In genomic region chr6:144441801-144442200, GRCh38 we compare ENCODE assay signal across 7 cellular contexts.
DNase-seq lines count a peak whose midpoint lies in the region; ATAC-seq, FAIRE-seq and TF ChIP-seq lines count a peak whose summit lies in the region.
"Not testable (repeated sequence)": the region's sequence is repeated elsewhere in the genome, so short reads cannot be mapped to it uniquely, and the experiment has no call there.

No MANE protein-coding gene starts in this region.

- not testable (repeated sequence) for DNase-seq in A549 (ENCODE audit: low read depth in 1 of 2, low spot score in 1 of 2); K562 (ENCODE audit: extremely low read depth in 1 of 4, low spot score in 3 of 4); endothelial cell (ENCODE audit: low spot score); immature natural killer cell
- DNase-seq in mesendoderm = peak; percentile 14

- not testable (repeated sequence) for TF ChIP-seq CTCF in A549 (IDR thresholded peaks at IDR 0.05); HEK293 (tag by site-specific recombination; IDR thresholded peaks at IDR 0.05); K562 (IDR thresholded peaks at IDR 0.05 in 2 of 3, conservative IDR thresholded peaks at IDR 0.05 in 1 of 3; ENCODE audit: insufficient read depth in 2 of 3, low read depth in 1 of 3, low read length in 3 of 3); endothelial cell (IDR thresholded peaks at IDR 0.05; ENCODE audit: unreplicated experiment)

- peaks cover 24% of the 10 kb centered on the region for H3K9me3 Mint-ChIP-seq in endothelial cell (ENCODE audit: unreplicated experiment)
- not testable (repeated sequence) for H3K9me3 Mint-ChIP-seq in immature natural killer cell

- not testable (repeated sequence) for H3K9me1 ChIP-seq in K562 (ENCODE audit: control insufficient read depth, insufficient read depth, low read length)

- H3K4me3 Mint-ChIP-seq in endothelial cell (ENCODE audit: unreplicated experiment) = peak overlapping the region; percentile 83
- H3K4me3 Mint-ChIP-seq in immature natural killer cell = not testable (repeated sequence)

- not testable (repeated sequence) for H3K27ac ChIP-seq in A549; BLaER1 treated with 17β-estradiol and CSF1 and Interleukin-3, amounts not matched to agents 10 nM and 100 nM; HEK293 (ENCODE audit: extremely low read depth, low read depth, low read length); K562 (ENCODE audit: extremely low read depth, low read depth, low read length); mesendoderm (ENCODE audit: low read depth, low read length)

- not testable (repeated sequence) for H4K5ac ChIP-seq in mesendoderm (ENCODE audit: low read length)

- H2BK15ac ChIP-seq in mesendoderm (replicated peaks; ENCODE audit: low read depth) = not testable (repeated sequence)

- not testable (repeated sequence) for H3K23ac ChIP-seq in mesendoderm (ENCODE audit: low read length)

- H4K20me1 ChIP-seq in BLaER1 treated with 17β-estradiol and CSF1 and Interleukin-3, amounts not matched to agents 10 nM and 100 nM; K562 (replicated peaks; ENCODE audit: control insufficient read depth, insufficient read depth, low read length): not testable (repeated sequence)

- not testable (repeated sequence) for H3K79me1 ChIP-seq in mesendoderm (ENCODE audit: low read length)

- H3K36me3 Mint-ChIP-seq in endothelial cell (ENCODE audit: low read depth, unreplicated experiment) (peaks cover 57% of the 10 kb centered on the region), immature natural killer cell (peaks cover 46 to 72% (median 47%) of the 10 kb centered on the region in 3 donors)

- not testable (repeated sequence) for H3K27ac Mint-ChIP-seq in endothelial cell (ENCODE audit: unreplicated experiment)
- H3K27ac Mint-ChIP-seq in immature natural killer cell = peak overlapping the region in 4 of 6 donors; percentile 13 to 83 (median 48)

- H3K36me3 ChIP-seq in BLaER1 treated with 17β-estradiol and CSF1 and Interleukin-3, amounts not matched to agents 10 nM and 100 nM = peaks cover 93 to 100% (median 95%) of the 10 kb centered on the region in 11 experiments
- H3K36me3 ChIP-seq in HEK293 (ENCODE audit: control insufficient read depth in 2 of 2, insufficient read depth in 1 of 2, low read length in 2 of 2) = peaks cover 22 to 61% of the 10 kb centered on the region in 2 experiments
- H3K36me3 ChIP-seq in K562 (ENCODE audit: control insufficient read depth, insufficient read depth, low read length) = not testable (repeated sequence)
- peaks cover 12% of the 10 kb centered on the region for H3K36me3 ChIP-seq in mesendoderm (ENCODE audit: control insufficient read depth, insufficient read depth, low read length)

- H2BK120ac ChIP-seq in mesendoderm (ENCODE audit: low read depth, low read length) = not testable (repeated sequence)

- not testable (repeated sequence) for H2AK5ac ChIP-seq in mesendoderm (ENCODE audit: low read length)

- H3K27me3 Mint-ChIP-seq in endothelial cell (ENCODE audit: unreplicated experiment); immature natural killer cell (ENCODE audit: low read depth in 3 of 3): not testable (repeated sequence)

- not testable (repeated sequence) for H3K4me1 ChIP-seq in A549; BLaER1 treated with 17β-estradiol and CSF1 and Interleukin-3, amounts not matched to agents 10 nM and 100 nM; HEK293 (ENCODE audit: control insufficient read depth, insufficient read depth, low read length); K562 (replicated peaks in 1 of 2; ENCODE audit: control insufficient read depth in 2 of 2, insufficient read depth in 2 of 2, low read length in 2 of 2); mesendoderm (ENCODE audit: control insufficient read depth, low read depth, low read length)

- H3K4me3 ChIP-seq in A549; HEK293 (ENCODE audit: low read depth, low read length); K562; mesendoderm (ENCODE audit: low read length): not testable (repeated sequence)
- peak overlapping the region in 7 of 10 experiments; percentile 4 to 50 (median 37); a peak in 6 of 20 replicates for H3K4me3 ChIP-seq in BLaER1 treated with 17β-estradiol and CSF1 and Interleukin-3, amounts not matched to agents 10 nM and 100 nM

- H2AFZ ChIP-seq in K562 (ENCODE audit: low read depth, low read length) = not testable (repeated sequence)

- H3K27me3 ChIP-seq in BLaER1 treated with 17β-estradiol and CSF1 and Interleukin-3, amounts not matched to agents 10 nM and 100 nM; K562 (ENCODE audit: control insufficient read depth in 2 of 2, insufficient read depth in 2 of 2, low read length in 2 of 2); mesendoderm (ENCODE audit: insufficient read depth, low read length, poor library complexity): not testable (repeated sequence)

- not testable (repeated sequence) for H3K18ac ChIP-seq in mesendoderm (ENCODE audit: low read length)

- not testable (repeated sequence) for H3K9me3 ChIP-seq in A549; HEK293 (ENCODE audit: control insufficient read depth, insufficient read depth, low read depth, low read length); K562 (replicated peaks; ENCODE audit: control insufficient read depth, insufficient read depth, low read depth, low read length)
- H3K9me3 ChIP-seq in BLaER1 treated with 17β-estradiol and CSF1 and Interleukin-3, amounts not matched to agents 10 nM and 100 nM (replicated peaks in 1 of 11) = peaks cover 41 to 55% (median 46%) of the 10 kb centered on the region in 11 experiments

- intact Hi-C loops in K562 (cut with micrococcal nuclease) = not testable (repeated sequence)

- TF ChIP-seq EP300 in A549 (IDR thresholded peaks at IDR 0.05); K562 (IDR thresholded peaks at IDR 0.05; ENCODE audit: low read length): not testable (repeated sequence)

- not testable (repeated sequence) for ATAC-seq in A549, K562

- not testable (repeated sequence) for H3K4me2 ChIP-seq in A549; BLaER1 treated with 17β-estradiol and CSF1 and Interleukin-3, amounts not matched to agents 10 nM and 100 nM; K562 (ENCODE audit: insufficient read depth, low read length); mesendoderm (ENCODE audit: low read length)

- H3K4me1 Mint-ChIP-seq in endothelial cell (ENCODE audit: unreplicated experiment); immature natural killer cell: not testable (repeated sequence)

- in situ Hi-C loops in K562 (cut with MboI) = not testable (repeated sequence)

- CTCF ChIA-PET in A549 (lab: Yijun Ruan, JAX); K562 (lab: Yijun Ruan, JAX; ENCODE audit: low intra/inter-chr PET ratio): not testable (repeated sequence)
- CTCF ChIA-PET in HEK293 (lab: Yijun Ruan, JAX) = interaction anchor here (1.6 kb wide), 1 partner anchor 10 kb away, joined by 5 read pairs; no protein-coding TSS in a partner anchor

- not testable (repeated sequence) for H4K8ac ChIP-seq in mesendoderm (ENCODE audit: low read depth, low read length)

- POLR2A ChIA-PET in A549 (lab: Yijun Ruan, JAX); HEK293 (lab: Yijun Ruan, JAX): not testable (repeated sequence)
- POLR2A ChIA-PET in K562 (lab: Yijun Ruan, JAX) = interaction anchor here (1.2 kb wide), 1 partner anchor 15 kb away, joined by 3 read pairs; no protein-coding TSS in a partner anchor

- not testable (repeated sequence) for H3K9ac ChIP-seq in BLaER1 treated with 17β-estradiol and CSF1 and Interleukin-3, amounts not matched to agents 10 nM and 100 nM; K562 (ENCODE audit: insufficient read depth in 1 of 2, low read depth in 2 of 2, low read length in 2 of 2); mesendoderm (ENCODE audit: low read length)

- H2BK5ac ChIP-seq in mesendoderm (ENCODE audit: low read length) = not testable (repeated sequence)

- TF ChIP-seq RAD21 in A549 (conservative IDR thresholded peaks at IDR 0.05 in 1 of 2, IDR thresholded peaks at IDR 0.05 in 1 of 2); K562 (CRISPR knock-in tag; conservative IDR thresholded peaks at IDR 0.05 in 1 of 2, IDR thresholded peaks at IDR 0.05 in 1 of 2): not testable (repeated sequence)

- 94% methylated on average over 3 of the region's 3 CpGs for WGBS in A549 (ENCODE audit: missing lambda C conversion rate)
- WGBS in K562 (ENCODE audit: insufficient coverage, low coverage, missing lambda C conversion rate) = 7% methylated on average over 3 of the region's 3 CpGs
- WGBS in mesendoderm (ENCODE audit: extremely low coverage, insufficient coverage, low lambda C conversion rate) = no CpG with 5 or more reads among the region's 3 CpGs

- TF ChIP-seq POLR2A in A549 (IDR thresholded peaks at IDR 0.05; ENCODE audit: low read length); K562 (conservative IDR thresholded peaks at IDR 0.05): not testable (repeated sequence)

- not testable (repeated sequence) for H3K79me2 ChIP-seq in K562 (ENCODE audit: control insufficient read depth, insufficient read depth, low read length); mesendoderm (ENCODE audit: control insufficient read depth, insufficient read depth, low read length)

- not testable (repeated sequence) for BruUV-seq in K562 (replicated peaks; lab: Mats Ljungman, UMichigan)

- not testable (repeated sequence) for FAIRE-seq in A549 (lab: Jason Lieb, UNC); K562 (lab: Jason Lieb, UNC)

- H3K4ac ChIP-seq in mesendoderm (ENCODE audit: low read depth, low read length) = not testable (repeated sequence)

- not testable (repeated sequence) for H3K56ac ChIP-seq in mesendoderm (ENCODE audit: low read length)

TF ChIP-seq in A549, 52 proteins besides CTCF, POLR2A, EP300 and RAD21:
- TF ChIP-seq ZFP36 (IDR thresholded peaks at IDR 0.05; ENCODE audit: borderline replicate concordance, partially characterized antibody) = peak; percentile 77

TF ChIP-seq in HEK293, 187 proteins besides CTCF, POLR2A, EP300 and RAD21:
- TF ChIP-seq ZNF585B (tag by site-specific recombination; IDR thresholded peaks at IDR 0.05) = peak; percentile 98
- TF ChIP-seq SETDB1 (IDR thresholded peaks at IDR 0.05; ENCODE audit: insufficient read length, low read length) = peak; percentile 59
TF ChIP-seq in HEK293: peak in this region for 2; not testable (repeated sequence) for 185.

TF ChIP-seq in K562, 482 proteins besides CTCF, POLR2A, EP300 and RAD21:
- TF ChIP-seq ZFP36 (IDR thresholded peaks at IDR 0.05; ENCODE audit: low read depth, low read length, partially characterized antibody) = peak; percentile 41
